ENCODE assay signal across 1 cellular context in the genomic region with DNA sequence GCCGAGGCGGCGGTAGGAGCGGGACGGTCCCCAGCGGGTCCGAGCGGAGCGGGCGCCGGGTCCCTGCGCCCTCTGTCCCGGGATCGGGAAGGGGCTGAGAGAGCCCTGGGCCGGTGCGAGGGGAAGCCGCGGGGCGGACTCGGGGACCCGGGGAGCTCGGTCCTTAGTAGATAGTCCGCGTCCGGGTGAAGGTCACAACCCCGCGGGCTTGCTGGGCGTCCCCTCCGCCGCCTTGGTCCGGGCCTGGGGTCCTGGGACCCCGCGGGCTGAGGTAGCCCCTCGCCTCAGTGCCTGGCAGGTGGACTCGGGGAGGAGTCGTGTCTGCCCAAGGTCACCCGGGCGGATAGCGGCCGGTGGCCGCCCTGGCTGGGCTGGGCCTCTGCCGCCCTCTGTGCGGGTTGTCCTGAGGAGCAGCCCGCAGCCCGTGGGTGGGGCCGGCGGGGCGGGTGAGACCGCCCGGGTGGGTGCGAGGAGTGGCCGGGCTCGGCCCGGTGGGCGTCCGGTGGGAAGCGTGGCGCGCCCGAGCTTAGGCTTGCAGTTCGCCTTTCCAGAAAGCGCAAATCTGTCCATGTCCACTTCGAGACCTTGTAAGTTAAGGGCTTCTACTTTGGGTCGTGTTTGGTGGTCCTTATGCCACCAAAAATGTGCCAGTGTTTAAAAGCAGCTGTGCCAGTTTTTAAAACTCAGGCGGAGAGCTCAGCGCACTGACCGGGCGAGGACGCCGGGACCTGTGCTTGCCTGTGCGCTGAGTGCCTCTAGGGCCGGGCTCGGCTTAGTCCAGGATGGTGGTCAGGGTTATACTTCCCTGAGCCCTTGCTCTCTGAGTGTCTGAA.
TF ChIP-seq lines count a peak whose summit lies in the region.

No MANE protein-coding gene starts in this region.

TF ChIP-seq in HepG2, 621 proteins besides CTCF, POLR2A, EP300 and RAD21 (continued from another document and continues in another):
- TF ChIP-seq, protein P1, sequence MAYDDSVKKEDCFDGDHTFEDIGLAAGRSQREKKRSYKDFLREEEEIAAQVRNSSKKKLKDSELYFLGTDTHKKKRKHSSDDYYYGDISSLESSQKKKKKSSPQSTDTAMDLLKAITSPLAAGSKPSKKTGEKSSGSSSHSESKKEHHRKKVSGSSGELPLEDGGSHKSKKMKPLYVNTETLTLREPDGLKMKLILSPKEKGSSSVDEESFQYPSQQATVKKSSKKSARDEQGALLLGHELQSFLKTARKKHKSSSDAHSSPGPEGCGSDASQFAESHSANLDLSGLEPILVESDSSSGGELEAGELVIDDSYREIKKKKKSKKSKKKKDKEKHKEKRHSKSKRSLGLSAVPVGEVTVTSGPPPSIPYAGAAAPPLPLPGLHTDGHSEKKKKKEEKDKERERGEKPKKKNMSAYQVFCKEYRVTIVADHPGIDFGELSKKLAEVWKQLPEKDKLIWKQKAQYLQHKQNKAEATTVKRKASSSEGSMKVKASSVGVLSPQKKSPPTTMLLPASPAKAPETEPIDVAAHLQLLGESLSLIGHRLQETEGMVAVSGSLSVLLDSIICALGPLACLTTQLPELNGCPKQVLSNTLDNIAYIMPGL (CRISPR knock-in tag; IDR thresholded peaks at IDR 0.05; ENCODE audit: borderline replicate concordance in 1 of 2, low read depth in 1 of 2) = peak in 1 of 2 experiments; percentile 36; a peak in 3 of 4 replicates
- TF ChIP-seq ZNF350 (CRISPR knock-in tag; IDR thresholded peaks at IDR 0.05; ENCODE audit: borderline replicate concordance, low read depth) (no peak), MTA1 (CRISPR knock-in tag; IDR thresholded peaks at IDR 0.05; ENCODE audit: borderline replicate concordance) (no peak), ZFP37 (CRISPR knock-in tag; IDR thresholded peaks at IDR 0.05; ENCODE audit: borderline replicate concordance) (no peak), MEIS1 (CRISPR knock-in tag; IDR thresholded peaks at IDR 0.05; ENCODE audit: borderline replicate concordance) (no peak), POLR2AphosphoS5 (IDR thresholded peaks at IDR 0.05; ENCODE audit: low read depth, low read length) (no peak), HNRNPH1 (optimal IDR thresholded peaks at IDR 0.05; ENCODE audit: low read depth, low read length) (no peak), ZNF792 (CRISPR knock-in tag; IDR thresholded peaks at IDR 0.05) (no peak), SETDB1 (CRISPR knock-in tag; IDR thresholded peaks at IDR 0.05; ENCODE audit: borderline replicate concordance) (no peak), ZNF839 (CRISPR knock-in tag; IDR thresholded peaks at IDR 0.05; ENCODE audit: borderline replicate concordance) (no peak), NR3C1 (CRISPR knock-in tag; IDR thresholded peaks at IDR 0.05) (no peak), ZNF883 (CRISPR knock-in tag; IDR thresholded peaks at IDR 0.05; ENCODE audit: not compliant biosample characterization) (no peak), HNRNPL (IDR thresholded peaks at IDR 0.05; ENCODE audit: low read depth, low read length) (0 out of 2 replicates have a peak, but pooled peaks have one; percentile 27), MIXL1 (CRISPR knock-in tag; IDR thresholded peaks at IDR 0.05) (no peak), MYC (CRISPR knock-in tag; IDR thresholded peaks at IDR 0.05; ENCODE audit: borderline replicate concordance) (no peak), NRL (CRISPR knock-in tag; IDR thresholded peaks at IDR 0.05; ENCODE audit: borderline replicate concordance) (peak; percentile 74; the same call in 1 of the 2 replicates), NFE2 (CRISPR knock-in tag; IDR thresholded peaks at IDR 0.05) (no peak), MED1 (CRISPR knock-in tag; IDR thresholded peaks at IDR 0.05) (no peak), ZFP1 (CRISPR knock-in tag; IDR thresholded peaks at IDR 0.05) (no peak), CENPX (CRISPR knock-in tag; IDR thresholded peaks at IDR 0.05) (no peak), NFIB (CRISPR knock-in tag; IDR thresholded peaks at IDR 0.05; ENCODE audit: borderline replicate concordance) (no peak), ZNF292 (CRISPR knock-in tag; IDR thresholded peaks at IDR 0.05; ENCODE audit: borderline replicate concordance, low read depth) (no peak), ATRX (CRISPR knock-in tag; IDR thresholded peaks at IDR 0.05; ENCODE audit: borderline replicate concordance) (no peak), ZNF550 (CRISPR knock-in tag; IDR thresholded peaks at IDR 0.05; ENCODE audit: borderline replicate concordance) (no peak), ZNF790 (CRISPR knock-in tag; IDR thresholded peaks at IDR 0.05; ENCODE audit: borderline replicate concordance) (no peak), ZMYM4 (CRISPR knock-in tag; IDR thresholded peaks at IDR 0.05) (no peak), SP5 (CRISPR knock-in tag; IDR thresholded peaks at IDR 0.05; ENCODE audit: borderline replicate concordance, low read depth) (peak; percentile 48; the same call in 1 of the 2 replicates), ZNF709 (CRISPR knock-in tag; IDR thresholded peaks at IDR 0.05) (no peak), ZNF570 (CRISPR knock-in tag; IDR thresholded peaks at IDR 0.05; ENCODE audit: borderline replicate concordance) (no peak), TCF7 (IDR thresholded peaks at IDR 0.05; ENCODE audit: low read depth) (no peak), NR2C2 (CRISPR knock-in tag; IDR thresholded peaks at IDR 0.05; ENCODE audit: borderline replicate concordance) (peak; percentile 28)
- TF ChIP-seq, protein P2, sequence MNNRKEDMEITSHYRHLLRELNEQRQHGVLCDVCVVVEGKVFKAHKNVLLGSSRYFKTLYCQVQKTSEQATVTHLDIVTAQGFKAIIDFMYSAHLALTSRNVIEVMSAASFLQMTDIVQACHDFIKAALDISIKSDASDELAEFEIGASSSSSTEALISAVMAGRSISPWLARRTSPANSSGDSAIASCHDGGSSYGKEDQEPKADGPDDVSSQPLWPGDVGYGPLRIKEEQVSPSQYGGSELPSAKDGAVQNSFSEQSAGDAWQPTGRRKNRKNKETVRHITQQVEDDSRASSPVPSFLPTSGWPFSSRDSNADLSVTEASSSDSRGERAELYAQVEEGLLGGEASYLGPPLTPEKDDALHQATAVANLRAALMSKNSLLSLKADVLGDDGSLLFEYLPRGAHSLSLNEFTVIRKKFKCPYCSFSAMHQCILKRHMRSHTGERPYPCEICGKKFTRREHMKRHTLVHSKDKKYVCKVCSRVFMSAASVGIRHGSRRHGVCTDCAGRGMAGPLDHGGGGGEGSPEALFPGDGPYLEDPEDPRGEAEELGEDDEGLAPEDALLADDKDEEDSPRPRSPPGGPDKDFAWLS (CRISPR knock-in tag; IDR thresholded peaks at IDR 0.05; ENCODE audit: borderline replicate concordance) = no peak
- TF ChIP-seq, protein P3, sequence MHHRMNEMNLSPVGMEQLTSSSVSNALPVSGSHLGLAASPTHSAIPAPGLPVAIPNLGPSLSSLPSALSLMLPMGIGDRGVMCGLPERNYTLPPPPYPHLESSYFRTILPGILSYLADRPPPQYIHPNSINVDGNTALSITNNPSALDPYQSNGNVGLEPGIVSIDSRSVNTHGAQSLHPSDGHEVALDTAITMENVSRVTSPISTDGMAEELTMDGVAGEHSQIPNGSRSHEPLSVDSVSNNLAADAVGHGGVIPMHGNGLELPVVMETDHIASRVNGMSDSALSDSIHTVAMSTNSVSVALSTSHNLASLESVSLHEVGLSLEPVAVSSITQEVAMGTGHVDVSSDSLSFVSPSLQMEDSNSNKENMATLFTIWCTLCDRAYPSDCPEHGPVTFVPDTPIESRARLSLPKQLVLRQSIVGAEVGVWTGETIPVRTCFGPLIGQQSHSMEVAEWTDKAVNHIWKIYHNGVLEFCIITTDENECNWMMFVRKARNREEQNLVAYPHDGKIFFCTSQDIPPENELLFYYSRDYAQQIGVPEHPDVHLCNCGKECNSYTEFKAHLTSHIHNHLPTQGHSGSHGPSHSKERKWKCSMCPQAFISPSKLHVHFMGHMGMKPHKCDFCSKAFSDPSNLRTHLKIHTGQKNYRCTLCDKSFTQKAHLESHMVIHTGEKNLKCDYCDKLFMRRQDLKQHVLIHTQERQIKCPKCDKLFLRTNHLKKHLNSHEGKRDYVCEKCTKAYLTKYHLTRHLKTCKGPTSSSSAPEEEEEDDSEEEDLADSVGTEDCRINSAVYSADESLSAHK (CRISPR knock-in tag; IDR thresholded peaks at IDR 0.05; ENCODE audit: borderline replicate concordance) = no peak
- TF ChIP-seq, protein P4, sequence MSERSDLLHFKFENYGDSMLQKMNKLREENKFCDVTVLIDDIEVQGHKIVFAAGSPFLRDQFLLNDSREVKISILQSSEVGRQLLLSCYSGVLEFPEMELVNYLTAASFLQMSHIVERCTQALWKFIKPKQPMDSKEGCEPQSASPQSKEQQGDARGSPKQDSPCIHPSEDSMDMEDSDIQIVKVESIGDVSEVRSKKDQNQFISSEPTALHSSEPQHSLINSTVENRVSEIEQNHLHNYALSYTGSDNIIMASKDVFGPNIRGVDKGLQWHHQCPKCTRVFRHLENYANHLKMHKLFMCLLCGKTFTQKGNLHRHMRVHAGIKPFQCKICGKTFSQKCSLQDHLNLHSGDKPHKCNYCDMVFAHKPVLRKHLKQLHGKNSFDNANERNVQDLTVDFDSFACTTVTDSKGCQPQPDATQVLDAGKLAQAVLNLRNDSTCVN (CRISPR knock-in tag; IDR thresholded peaks at IDR 0.05; ENCODE audit: borderline replicate concordance) = no peak
- TF ChIP-seq, protein P5, sequence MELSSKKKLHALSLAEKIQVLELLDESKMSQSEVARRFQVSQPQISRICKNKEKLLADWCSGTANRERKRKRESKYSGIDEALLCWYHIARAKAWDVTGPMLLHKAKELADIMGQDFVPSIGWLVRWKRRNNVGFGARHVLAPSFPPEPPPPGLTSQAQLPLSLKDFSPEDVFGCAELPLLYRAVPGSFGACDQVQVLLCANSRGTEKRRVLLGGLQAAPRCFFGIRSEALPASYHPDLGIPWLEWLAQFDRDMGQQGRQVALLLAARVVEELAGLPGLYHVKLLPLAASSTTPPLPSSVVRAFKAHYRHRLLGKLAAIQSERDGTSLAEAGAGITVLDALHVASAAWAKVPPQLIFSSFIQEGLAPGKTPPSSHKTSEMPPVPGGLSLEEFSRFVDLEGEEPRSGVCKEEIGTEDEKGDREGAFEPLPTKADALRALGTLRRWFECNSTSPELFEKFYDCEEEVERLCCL (CRISPR knock-in tag; IDR thresholded peaks at IDR 0.05; ENCODE audit: borderline replicate concordance) = no peak
- TF ChIP-seq, protein P6, sequence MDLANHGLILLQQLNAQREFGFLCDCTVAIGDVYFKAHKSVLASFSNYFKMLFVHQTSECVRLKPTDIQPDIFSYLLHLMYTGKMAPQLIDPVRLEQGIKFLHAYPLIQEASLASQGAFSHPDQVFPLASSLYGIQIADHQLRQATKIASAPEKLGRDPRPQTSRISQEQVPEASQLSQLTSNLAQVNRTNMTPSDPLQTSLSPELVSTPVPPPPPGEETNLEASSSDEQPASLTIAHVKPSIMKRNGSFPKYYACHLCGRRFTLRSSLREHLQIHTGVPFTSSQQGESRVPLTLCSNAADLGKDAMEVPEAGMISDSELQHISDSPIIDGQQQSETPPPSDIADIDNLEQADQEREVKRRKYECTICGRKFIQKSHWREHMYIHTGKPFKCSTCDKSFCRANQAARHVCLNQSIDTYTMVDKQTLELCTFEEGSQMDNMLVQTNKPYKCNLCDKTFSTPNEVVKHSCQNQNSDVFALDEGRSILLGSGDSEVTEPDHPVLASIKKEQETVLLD (CRISPR knock-in tag; IDR thresholded peaks at IDR 0.05; ENCODE audit: low read depth) = no peak; the same call in 1 of the 2 replicates
- TF ChIP-seq, protein P7, sequence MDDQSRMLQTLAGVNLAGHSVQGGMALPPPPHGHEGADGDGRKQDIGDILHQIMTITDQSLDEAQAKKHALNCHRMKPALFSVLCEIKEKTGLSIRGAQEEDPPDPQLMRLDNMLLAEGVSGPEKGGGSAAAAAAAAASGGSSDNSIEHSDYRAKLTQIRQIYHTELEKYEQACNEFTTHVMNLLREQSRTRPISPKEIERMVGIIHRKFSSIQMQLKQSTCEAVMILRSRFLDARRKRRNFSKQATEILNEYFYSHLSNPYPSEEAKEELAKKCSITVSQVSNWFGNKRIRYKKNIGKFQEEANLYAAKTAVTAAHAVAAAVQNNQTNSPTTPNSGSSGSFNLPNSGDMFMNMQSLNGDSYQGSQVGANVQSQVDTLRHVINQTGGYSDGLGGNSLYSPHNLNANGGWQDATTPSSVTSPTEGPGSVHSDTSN (CRISPR knock-in tag; IDR thresholded peaks at IDR 0.05; ENCODE audit: borderline replicate concordance) = no peak
- TF ChIP-seq, protein P8, sequence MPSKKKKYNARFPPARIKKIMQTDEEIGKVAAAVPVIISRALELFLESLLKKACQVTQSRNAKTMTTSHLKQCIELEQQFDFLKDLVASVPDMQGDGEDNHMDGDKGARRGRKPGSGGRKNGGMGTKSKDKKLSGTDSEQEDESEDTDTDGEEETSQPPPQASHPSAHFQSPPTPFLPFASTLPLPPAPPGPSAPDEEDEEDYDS (CRISPR knock-in tag; IDR thresholded peaks at IDR 0.05) = no peak
